ENCODE assay signal across 21 cellular contexts in the genomic region with DNA sequence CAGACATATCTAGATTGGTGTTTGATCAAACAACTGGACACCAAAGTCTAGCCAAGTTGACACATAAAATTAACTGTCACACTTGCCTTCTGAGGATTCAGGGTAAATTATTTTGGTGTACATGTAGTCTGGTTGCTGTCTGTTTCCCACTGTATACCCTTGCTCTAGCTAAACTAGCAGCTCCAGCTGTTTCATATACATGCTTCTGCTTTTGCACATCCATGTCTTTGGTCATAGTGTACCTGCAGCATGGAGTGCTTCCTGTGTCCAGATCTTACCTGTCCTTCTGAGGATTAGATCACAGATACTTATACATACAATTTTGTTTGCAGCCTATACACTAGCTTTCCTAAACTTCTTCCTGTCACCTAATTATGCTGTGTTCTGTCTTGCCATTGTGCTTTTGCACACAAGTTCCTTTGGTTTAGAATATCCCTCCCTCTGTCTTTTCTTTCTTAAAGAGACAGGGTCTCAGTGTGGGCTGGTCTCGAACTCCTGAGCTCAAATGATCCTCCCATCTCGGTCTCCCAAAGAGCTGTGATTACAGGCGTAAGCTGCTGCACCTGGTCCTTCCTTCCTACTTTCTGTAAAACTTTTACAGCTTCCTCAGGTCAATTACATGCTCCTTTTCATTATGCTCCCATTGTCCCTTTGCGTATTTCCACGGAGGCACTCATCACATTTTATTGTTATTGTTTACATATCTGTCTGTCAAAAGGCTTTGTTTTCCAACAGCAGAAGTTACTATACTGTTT. TPM values are rescaled to one million over a fixed set of nuclear protein-coding genes. Genes with fewer than 3 reads are reported as not detected.
DNase-seq lines count a peak whose midpoint lies in the region; ATAC-seq and TF ChIP-seq lines count a peak whose summit lies in the region.
"Had no signal": no experiment of that assay in that cellular context is flagged by ENCODE, and none has a peak within 500 bp of the region (broad histone marks: within the 10 kb centered on the region; RNA-seq: fewer than 3 reads in every experiment).

No MANE protein-coding gene starts in this region.

- H3K4me1 Mint-ChIP-seq in Caco-2 (ENCODE audit: low read depth, unreplicated experiment) (peaks cover 40% of the 10 kb centered on the region), mesothelial cell of epicardium (peaks cover 31% of the 10 kb centered on the region)
- H3K4me1 Mint-ChIP-seq in CD4-positive, alpha-beta memory T cell: peaks cover 0 to 4% (median 0%) of the 10 kb centered on the region in 4 donors
- H3K4me1 Mint-ChIP-seq: T-helper 17 cell had no signal

- H3K9me3 Mint-ChIP-seq in Caco-2 (ENCODE audit: unreplicated experiment) (peaks cover 12% of the 10 kb centered on the region), mesothelial cell of epicardium (no peaks in the 10 kb centered on the region)
- H3K9me3 Mint-ChIP-seq in CD4-positive, alpha-beta memory T cell: peaks cover 0 to 2% (median 0%) of the 10 kb centered on the region in 8 donors

- no TSS peak for BruUV-seq in Caco-2 (replicated peaks; lab: Mats Ljungman, UMichigan)

- H3K4me3 ChIP-seq in Caco-2 (ENCODE audit: low read depth, low read length) (no peak overlapping the region), SJSA1 (no peak overlapping the region), SJCRH30 (no peak overlapping the region)
- no peak overlapping the region for H3K4me3 ChIP-seq in CD4-positive, alpha-beta memory T cell (ENCODE audit: low read length in 2 of 2)
- H3K4me3 ChIP-seq: adrenal gland, coronary artery, lung had no signal

- H3K9me3 ChIP-seq in Caco-2 (no peaks in the 10 kb centered on the region), SJSA1 (replicated peaks) (no peaks in the 10 kb centered on the region), SJCRH30 (replicated peaks) (no peaks in the 10 kb centered on the region)
- no peaks in the 10 kb centered on the region for H3K9me3 ChIP-seq in CD4-positive, alpha-beta memory T cell (ENCODE audit: control insufficient read depth in 1 of 2, low read length in 2 of 2)
- H3K9me3 ChIP-seq: adrenal gland had no signal

- H3K36me3 Mint-ChIP-seq in Caco-2 (ENCODE audit: insufficient read depth, unreplicated experiment) (peaks cover 21% of the 10 kb centered on the region), mesothelial cell of epicardium (no peaks in the 10 kb centered on the region)
- H3K36me3 Mint-ChIP-seq in CD4-positive, alpha-beta memory T cell: no peaks in the 10 kb centered on the region

- ATAC-seq in GM21825 (IDR thresholded peaks at IDR 0.05; ENCODE audit: unreplicated experiment) (peak; percentile 26), HG03520 (IDR thresholded peaks at IDR 0.05; ENCODE audit: unreplicated experiment) (no peak)
- ATAC-seq: activated T-cell treated with anti-CD3 and anti-CD28 coated beads, Interleukin-2, amount 50 U/mL, for 72 hours; T-helper 17 cell had no signal

- POLR2A ChIA-PET in Caco-2 (lab: Charles Lee): interaction anchor here (0.5 to 1.4 kb wide), 8 partner anchors 11 to 416 kb away, joined by 3 to 13 read pairs (median 6); a partner anchor contains a TSS
- POLR2A ChIA-PET in CD4-positive, alpha-beta memory T cell (lab: Charles Lee; ENCODE audit: partially characterized antibody): no interaction called here

- CTCF ChIA-PET in Caco-2 (lab: Charles Lee): interaction anchor here (1.4 to 1.6 kb wide), 2 partner anchors 34 to 175 kb away, joined by 4 to 6 read pairs; no protein-coding TSS in a partner anchor
- CTCF ChIA-PET in CD4-positive, alpha-beta memory T cell (lab: Charles Lee; ENCODE audit: partially characterized antibody): no interaction called here

- no peaks in the 10 kb centered on the region for H3K27me3 ChIP-seq in Caco-2 (replicated peaks; ENCODE audit: control insufficient read depth, insufficient read depth, low read length)
- no peaks in the 10 kb centered on the region for H3K27me3 ChIP-seq in SJSA1 (replicated peaks)
- H3K27me3 ChIP-seq in SJCRH30: no peaks in the 10 kb centered on the region
- H3K27me3 ChIP-seq in CD4-positive, alpha-beta memory T cell (ENCODE audit: insufficient read depth, low read length): no peaks in the 10 kb centered on the region
- H3K27me3 ChIP-seq: adrenal gland had no signal

- no peak for DNase-seq in Caco-2
- peak in 1 of 2 experiments; percentile 23 for DNase-seq in SJSA1 (ENCODE audit: low read depth in 1 of 2, low spot score in 2 of 2)
- no peak for DNase-seq in mesothelial cell of epicardium (ENCODE audit: low spot score in 2 of 2, unreplicated experiment in 2 of 2)
- no peak for DNase-seq in activated CD4-positive, alpha-beta T cell treated with anti-CD3 and anti-CD28 coated beads for 1 hour
- DNase-seq in SJCRH30: no peak
- DNase-seq in CD4-positive, alpha-beta memory T cell: no peak
- DNase-seq: activated CD4-positive, alpha-beta T cell treated with anti-CD3 and anti-CD28 coated beads, Interleukin-2, amount 50 U/mL, for 1 hour; activated T-cell treated with anti-CD3 and anti-CD28 coated beads, Interleukin-2, amount 50 U/mL, for 72 hours; DMS 273 treated with DMSO at 0.1 percent for 48 hours; hippocampal formation; NCI-H146; NCI-H526; occipital lobe; RPMI8226; T-helper 17 cell had no signal

- no peaks in the 10 kb centered on the region for H3K36me3 ChIP-seq in Caco-2 (ENCODE audit: control insufficient read depth, insufficient read depth, low read length)
- H3K36me3 ChIP-seq in SJSA1: peaks cover 14% of the 10 kb centered on the region; the same call in 1 of the 2 replicates
- H3K36me3 ChIP-seq in SJCRH30: no peaks in the 10 kb centered on the region
- H3K36me3 ChIP-seq in CD4-positive, alpha-beta memory T cell (ENCODE audit: insufficient read depth, low read length): no peaks in the 10 kb centered on the region
- H3K36me3 ChIP-seq: adrenal gland had no signal

- H3K27ac Mint-ChIP-seq in Caco-2 (ENCODE audit: unreplicated experiment) (peak overlapping the region; percentile 54), mesothelial cell of epicardium (peak overlapping the region; percentile 89)
- H3K27ac Mint-ChIP-seq in CD4-positive, alpha-beta memory T cell: no peak overlapping the region
- H3K27ac Mint-ChIP-seq: activated T-cell treated with anti-CD3 and anti-CD28 coated beads, Interleukin-2, amount 50 U/mL, for 72 hours; T-helper 17 cell had no signal

- H3K27ac ChIP-seq in SJSA1 (0 out of 2 replicates have a peak overlapping the region, but pooled peaks have one; percentile 16), SJCRH30 (no peak overlapping the region)
- H3K27ac ChIP-seq in CD4-positive, alpha-beta memory T cell (ENCODE audit: low read depth, low read length): no peak overlapping the region
- H3K27ac ChIP-seq: adrenal gland, coronary artery, KMS-11 had no signal

- intact Hi-C loops in Caco-2 (cut with micrococcal nuclease; ENCODE audit: unreplicated experiment): loop anchor here (1.0 to 5.0 kb wide), 5 partner anchors 34 to 174 kb away; a partner anchor contains a TSS
- intact Hi-C loops in CD4-positive, alpha-beta memory T cell (cut with micrococcal nuclease): no loop called here

- H3K4me1 ChIP-seq in Caco-2: peaks cover 42% of the 10 kb centered on the region
- H3K4me1 ChIP-seq in SJSA1 (replicated peaks): peaks cover 20% of the 10 kb centered on the region
- H3K4me1 ChIP-seq in SJCRH30: no peaks in the 10 kb centered on the region
- H3K4me1 ChIP-seq in CD4-positive, alpha-beta memory T cell (ENCODE audit: insufficient read depth, low read length): no peaks in the 10 kb centered on the region

- H3K27me3 Mint-ChIP-seq in Caco-2 (ENCODE audit: insufficient read depth, unreplicated experiment) (no peaks in the 10 kb centered on the region), mesothelial cell of epicardium (ENCODE audit: low read depth) (no peaks in the 10 kb centered on the region)
- H3K27me3 Mint-ChIP-seq in CD4-positive, alpha-beta memory T cell: peaks cover 0 to 4% of the 10 kb centered on the region in 2 donors

- TF ChIP-seq CTCF in Caco-2 (IDR thresholded peaks at IDR 0.05; ENCODE audit: insufficient read depth in 1 of 2, low read depth in 1 of 2, low read length in 1 of 2, severe bottlenecking in 1 of 2, unreplicated experiment in 1 of 2) (no peak), mesothelial cell of epicardium (IDR thresholded peaks at IDR 0.05; ENCODE audit: unreplicated experiment) (no peak)

- H3K4me3 Mint-ChIP-seq in Caco-2 (ENCODE audit: unreplicated experiment) (peak overlapping the region; percentile 56), mesothelial cell of epicardium (no peak overlapping the region)
- no peak overlapping the region for H3K4me3 Mint-ChIP-seq in CD4-positive, alpha-beta memory T cell
- H3K4me3 Mint-ChIP-seq: activated T-cell treated with anti-CD3 and anti-CD28 coated beads, Interleukin-2, amount 50 U/mL, for 72 hours; T-helper 17 cell had no signal

RNA-seq across cellular contexts. Expression of a gene that starts 33.8 kb away (rescaled TPM):
- 31.0 and 32.8 TPM in 2 replicates for total RNA-seq in Caco-2 (2022)
- total RNA-seq in SJSA1 (2014; rRNA removed; shearing (Covaris generic)): 50.0 and 51.0 TPM in 2 replicates
- 36.7 to 41.2 TPM (median 37.7 TPM) in 3 replicates for total RNA-seq in mesothelial cell of epicardium
- total RNA-seq in SJCRH30 (2014; rRNA removed; shearing (Covaris generic)): 57.3 and 62.1 TPM in 2 replicates
- total RNA-seq in CD4-positive, alpha-beta memory T cell: 1 to 10 TPM in 1 of 2 experiments, under 1 TPM in 1; 0.91 to 1.2 TPM
- 1 to 10 TPM in 1 of 2 donors, under 1 TPM in 1; 0.24 to 1.0 TPM for polyA plus RNA-seq in CD4-positive, alpha-beta memory T cell

Comparison
In these comparisons a context has a peak if more than half of its experiments do, and no peak if none do; other contexts are left out.
1. H3K27ac Mint-ChIP-seq: peak in Caco-2 (single experiment) and mesothelial cell of epicardium (single experiment); none in CD4-positive, alpha-beta memory T cell (0 of 7).
2. RNA of a gene that starts 33.8 kb away (total RNA-seq): 57.3 to 62.1 TPM in SJCRH30, 50.0 to 51.0 TPM in SJSA1, 36.7 to 41.2 TPM in mesothelial cell of epicardium and 31.0 to 32.8 TPM in Caco-2; 0.91 to 1.2 TPM in CD4-positive, alpha-beta memory T cell; every median in the first group is over 10 times any median in the second.